ENCODE assay signal across 17 cellular contexts in the genomic region with DNA sequence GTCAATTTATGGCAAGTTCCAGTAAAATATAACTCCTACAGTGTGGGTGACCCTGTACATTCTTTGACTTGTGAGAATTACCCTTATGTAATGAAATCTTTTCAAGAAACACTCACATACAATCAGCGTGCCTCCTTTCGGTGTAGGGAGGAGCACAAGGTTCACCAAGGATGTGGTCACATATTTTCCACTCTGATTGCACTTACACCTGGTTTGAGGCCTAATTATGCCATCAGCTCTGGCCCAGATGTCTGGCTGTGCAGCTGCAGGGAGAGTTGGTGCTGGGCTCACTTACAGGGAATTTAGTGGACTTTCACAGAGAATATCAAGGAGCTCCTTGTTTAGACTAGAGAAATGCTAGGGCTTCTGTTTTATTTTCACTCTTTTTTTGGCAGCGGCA.
DNase-seq lines count a peak whose midpoint lies in the region; ATAC-seq lines count a peak whose summit lies in the region.
"Had no signal": no experiment of that assay in that cellular context is flagged by ENCODE, and none has a peak within 500 bp of the region (broad histone marks: within the 10 kb centered on the region; RNA-seq: fewer than 3 reads in every experiment).

No MANE protein-coding gene starts in this region.

- peak in 2 of 3 experiments; percentile 25 to 72 for DNase-seq in NCI-H1417 (lab: John Stamatoyannopoulos, UW)
- no peak for DNase-seq in NCI-H1417 treated with DMSO at 0.1 percent for 48 hours (lab: John Stamatoyannopoulos, UW)
- DNase-seq in Jurkat, Clone E6-1 (ENCODE audit: low read depth, low spot score) = peak; percentile 72
- peak; percentile 77 for DNase-seq in islet precursor cell
- no peak for DNase-seq in NCI-H526 (lab: John Stamatoyannopoulos, UW)
- no peak for DNase-seq in DMS114 treated with DMSO at 0.1 percent for 48 hours (lab: John Stamatoyannopoulos, UW; ENCODE audit: unreplicated experiment)
- no peak for DNase-seq in activated T-cell treated with anti-CD3 and anti-CD28 coated beads, Interleukin-2, amount 50 U/mL, for 72 hours
- DNase-seq: C1 segment of cervical spinal cord, Karpas-422, NCI-H146, NCI-H2081 treated with DMSO at 0.1 percent for 48 hours, NCI-H2227 treated with DMSO at 0.1 percent for 48 hours, NCI-H524 treated with DMSO at 0.1 percent for 48 hours, PC-3 had no signal

- no peaks in the 10 kb centered on the region for H3K27me3 Mint-ChIP-seq in activated T-cell treated with anti-CD3 and anti-CD28 coated beads, Interleukin-2, amount 50 U/mL, for 72 hours (ENCODE audit: low read depth)

- no peak for ATAC-seq in activated T-cell treated with anti-CD3 and anti-CD28 coated beads, Interleukin-2, amount 50 U/mL, for 72 hours (replicated peaks in 1 of 2)
- ATAC-seq in GM19452 (IDR thresholded peaks at IDR 0.05; ENCODE audit: unreplicated experiment) = no peak
- ATAC-seq: HepG2, PC-3 had no signal

- H3K9me3 Mint-ChIP-seq in activated T-cell treated with anti-CD3 and anti-CD28 coated beads, Interleukin-2, amount 50 U/mL, for 72 hours = no peaks in the 10 kb centered on the region

- no peak overlapping the region for H3K27ac Mint-ChIP-seq in activated T-cell treated with anti-CD3 and anti-CD28 coated beads, Interleukin-2, amount 50 U/mL, for 72 hours

- H3K4me3 Mint-ChIP-seq in activated T-cell treated with anti-CD3 and anti-CD28 coated beads, Interleukin-2, amount 50 U/mL, for 72 hours = no peak overlapping the region

- no peak overlapping the region for H3K4me3 ChIP-seq in Jurkat, Clone E6-1 (ENCODE audit: low read length)
- H3K4me3 ChIP-seq: HAP-1 had no signal

- no peaks in the 10 kb centered on the region for H3K4me1 Mint-ChIP-seq in activated T-cell treated with anti-CD3 and anti-CD28 coated beads, Interleukin-2, amount 50 U/mL, for 72 hours (ENCODE audit: low read depth)

- H3K36me3 Mint-ChIP-seq in activated T-cell treated with anti-CD3 and anti-CD28 coated beads, Interleukin-2, amount 50 U/mL, for 72 hours (ENCODE audit: insufficient read depth in 2 of 2) = no peaks in the 10 kb centered on the region

Comparison
In these comparisons a context has a peak if more than half of its experiments do, and no peak if none do; other contexts are left out.
1. DNase-seq: peak in NCI-H1417 (2 of 3), Jurkat, Clone E6-1 (single experiment) and islet precursor cell (single experiment); none in NCI-H1417 treated with DMSO at 0.1 percent for 48 hours (single experiment), NCI-H526 (0 of 2), DMS114 treated with DMSO at 0.1 percent for 48 hours (single experiment) and activated T-cell treated with anti-CD3 and anti-CD28 coated beads, Interleukin-2, amount 50 U/mL, for 72 hours (0 of 2).